10 cellular contexts compared by ENCODE assay signal in genomic region chr12:124730455-124730932, GRCh38.
DNase-seq lines count a peak whose midpoint lies in the region; ATAC-seq and TF ChIP-seq lines count a peak whose summit lies in the region.
"Had no signal": no experiment of that assay in that cellular context is flagged by ENCODE, and none has a peak within 500 bp of the region (broad histone marks: within the 10 kb centered on the region; RNA-seq: fewer than 3 reads in every experiment).

No MANE protein-coding gene starts in this region.

- H4K20me1 ChIP-seq in mammary epithelial cell (ENCODE audit: insufficient read depth, low read length): no peaks in the 10 kb centered on the region

- BruUV-seq in mammary epithelial cell (replicated peaks; lab: Mats Ljungman, UMichigan): no TSS peak

- H3K4me2 ChIP-seq in mammary epithelial cell (ENCODE audit: insufficient read depth, low read depth, low read length): no peak overlapping the region

- no peaks in the 10 kb centered on the region for H3K27me3 Mint-ChIP-seq in dendritic cell treated with granulocyte-macrophage colony-stimulating factor and Interleukin-4, amounts not matched to agents 40 ng/mL and 50 ng/mL, for 4 days
- H3K27me3 Mint-ChIP-seq: activated CD4-positive, alpha-beta T cell treated with anti-CD3 and anti-CD28 coated beads, Interleukin-2, amount 10 ng/mL, durations not matched to agents 7 days and 5 days had no signal

- no peak for DNase-seq in breast epithelium (ENCODE audit: low spot score in 2 of 2)
- DNase-seq in mammary epithelial cell: no peak
- DNase-seq in uterus: peak; percentile 60 to 64
- no peak for DNase-seq in NCI-H2107 (lab: John Stamatoyannopoulos, UW)
- no peak for DNase-seq in islet precursor cell
- DNase-seq: activated CD4-positive, alpha-beta T cell treated with anti-CD3 and anti-CD28 coated beads, Interleukin-2, amount 10 ng/mL, durations not matched to agents 7 days and 5 days had no signal

- H3K9ac ChIP-seq in mammary epithelial cell (ENCODE audit: insufficient read depth, low read length): no peak overlapping the region
- H3K9ac ChIP-seq in liver (ENCODE audit: low read depth in 1 of 2, low read length in 2 of 2): peak overlapping the region in 1 of 2 donors; percentile 16

- peaks cover 59% of the 10 kb centered on the region for H3K4me1 Mint-ChIP-seq in dendritic cell treated with granulocyte-macrophage colony-stimulating factor and Interleukin-4, amounts not matched to agents 40 ng/mL and 50 ng/mL, for 4 days (ENCODE audit: low read depth)

- intact Hi-C loops in breast epithelium (cut with DNase I; ENCODE audit: low total_unique reads): no loop called here
- intact Hi-C loops in mammary epithelial cell (cut with micrococcal nuclease): no loop called here
- intact Hi-C loops in dendritic cell treated with granulocyte-macrophage colony-stimulating factor and Interleukin-4, amounts not matched to agents 40 ng/mL and 50 ng/mL, for 4 days (cut with micrococcal nuclease): no loop called here
- intact Hi-C loops in uterus (cut with DNase I; ENCODE audit: low total_unique reads): no loop called here

- H3K36me3 ChIP-seq in breast epithelium (no peaks in the 10 kb centered on the region), mammary epithelial cell (ENCODE audit: insufficient read depth, low read length) (no peaks in the 10 kb centered on the region), liver (ENCODE audit: control insufficient read depth in 4 of 4, insufficient read depth in 3 of 4, low read depth in 1 of 4, low read length in 3 of 4) (no peaks in the 10 kb centered on the region), uterus (no peaks in the 10 kb centered on the region)

- TF ChIP-seq POLR2A in breast epithelium (IDR thresholded peaks at IDR 0.05) (no peak), uterus (IDR thresholded peaks at IDR 0.05) (no peak)

- peak overlapping the region; percentile 41 for H3K27ac Mint-ChIP-seq in dendritic cell treated with granulocyte-macrophage colony-stimulating factor and Interleukin-4, amounts not matched to agents 40 ng/mL and 50 ng/mL, for 4 days
- H3K27ac Mint-ChIP-seq: activated CD4-positive, alpha-beta T cell treated with anti-CD3 and anti-CD28 coated beads, Interleukin-2, amount 10 ng/mL, durations not matched to agents 7 days and 5 days; natural killer cell treated with Interleukin-12 subunit alpha and Interleukin-12 subunit beta and Interleukin-15 and Interleukin-18, amount 100 ng/mL, for 72 hours had no signal

- peaks cover 0 to 6% of the 10 kb centered on the region in 2 donors for H3K4me1 ChIP-seq in breast epithelium
- peaks cover 8% of the 10 kb centered on the region for H3K4me1 ChIP-seq in mammary epithelial cell (ENCODE audit: insufficient read depth, low read length)
- H3K4me1 ChIP-seq in liver (ENCODE audit: control insufficient read depth in 4 of 4, insufficient read depth in 4 of 4, low read length in 3 of 4): peaks cover 6 to 30% (median 21%) of the 10 kb centered on the region in 4 donors
- H3K4me1 ChIP-seq in uterus: no peaks in the 10 kb centered on the region

- CTCF ChIA-PET in mammary epithelial cell (lab: Charles Lee; ENCODE audit: low non-redundant PET): no interaction called here

- H3K9me3 Mint-ChIP-seq in dendritic cell treated with granulocyte-macrophage colony-stimulating factor and Interleukin-4, amounts not matched to agents 40 ng/mL and 50 ng/mL, for 4 days: no peaks in the 10 kb centered on the region
- H3K9me3 Mint-ChIP-seq: activated CD4-positive, alpha-beta T cell treated with anti-CD3 and anti-CD28 coated beads, Interleukin-2, amount 10 ng/mL, durations not matched to agents 7 days and 5 days; natural killer cell treated with Interleukin-12 subunit alpha and Interleukin-12 subunit beta and Interleukin-15 and Interleukin-18, amount 100 ng/mL, for 72 hours had no signal

- H3K27ac ChIP-seq in breast epithelium (peak overlapping the region; percentile 29 to 60), mammary epithelial cell (ENCODE audit: insufficient read depth, low read depth, low read length) (no peak overlapping the region), liver (ENCODE audit: low read depth in 1 of 2, low read length in 2 of 2) (peak overlapping the region; percentile 33 to 62), uterus (peak overlapping the region; percentile 52 to 70)

- peaks cover 7% of the 10 kb centered on the region for H3K36me3 Mint-ChIP-seq in dendritic cell treated with granulocyte-macrophage colony-stimulating factor and Interleukin-4, amounts not matched to agents 40 ng/mL and 50 ng/mL, for 4 days (ENCODE audit: low read depth)
- H3K36me3 Mint-ChIP-seq: natural killer cell treated with Interleukin-12 subunit alpha and Interleukin-12 subunit beta and Interleukin-15 and Interleukin-18, amount 100 ng/mL, for 72 hours had no signal

- TF ChIP-seq RAD21 in liver (IDR thresholded peaks at IDR 0.05): peak in 1 of 2 donors; percentile 49

- H3K79me2 ChIP-seq in mammary epithelial cell (ENCODE audit: insufficient read depth, low read length): no peaks in the 10 kb centered on the region

- WGBS in mammary epithelial cell (ENCODE audit: low coverage, missing lambda C conversion rate): 58% methylated on average over 3 of the region's 3 CpGs
- 29% methylated on average over 3 of the region's 3 CpGs for WGBS in liver

- ATAC-seq in GM18858 (IDR thresholded peaks at IDR 0.05; ENCODE audit: unreplicated experiment): no peak
- ATAC-seq: natural killer cell treated with Interleukin-12 subunit alpha and Interleukin-12 subunit beta and Interleukin-15 and Interleukin-18, amount 100 ng/mL, for 72 hours had no signal

- no peak for TF ChIP-seq CTCF in breast epithelium (IDR thresholded peaks at IDR 0.05)
- TF ChIP-seq CTCF in mammary epithelial cell (conservative IDR thresholded peaks at IDR 0.05 in 1 of 2, IDR thresholded peaks at IDR 0.05 in 1 of 2; ENCODE audit: extremely low read depth in 1 of 2, insufficient read depth in 1 of 2, low read depth in 1 of 2, low read length in 2 of 2): no peak
- TF ChIP-seq CTCF in liver (IDR thresholded peaks at IDR 0.05; ENCODE audit: low read depth, low read length, missing input control): no peak
- TF ChIP-seq CTCF in uterus (IDR thresholded peaks at IDR 0.05): no peak

- no peak overlapping the region for H3K4me3 Mint-ChIP-seq in dendritic cell treated with granulocyte-macrophage colony-stimulating factor and Interleukin-4, amounts not matched to agents 40 ng/mL and 50 ng/mL, for 4 days
- H3K4me3 Mint-ChIP-seq: activated CD4-positive, alpha-beta T cell treated with anti-CD3 and anti-CD28 coated beads, Interleukin-2, amount 10 ng/mL, durations not matched to agents 7 days and 5 days; natural killer cell treated with Interleukin-12 subunit alpha and Interleukin-12 subunit beta and Interleukin-15 and Interleukin-18, amount 100 ng/mL, for 72 hours had no signal

- no peaks in the 10 kb centered on the region for H3K27me3 ChIP-seq in breast epithelium
- H3K27me3 ChIP-seq in mammary epithelial cell (ENCODE audit: insufficient read depth, low read length): no peaks in the 10 kb centered on the region
- no peaks in the 10 kb centered on the region for H3K27me3 ChIP-seq in liver (ENCODE audit: control insufficient read depth in 4 of 4, insufficient read depth in 4 of 4, low read length in 3 of 4)
- no peaks in the 10 kb centered on the region for H3K27me3 ChIP-seq in uterus

- H3K9me3 ChIP-seq in breast epithelium (no peaks in the 10 kb centered on the region), mammary epithelial cell (replicated peaks; ENCODE audit: insufficient read depth, low read length) (peaks cover 2% of the 10 kb centered on the region), liver (ENCODE audit: control insufficient read depth in 4 of 4, low read length in 3 of 4) (no peaks in the 10 kb centered on the region), uterus (no peaks in the 10 kb centered on the region)

- dilution Hi-C loops in mammary epithelial cell (cut with HindIII; ENCODE audit: low sequenced_read_pairs): loop anchor here (5.0 to 10.0 kb wide), 6 partner anchors 48 to 636 kb away; no protein-coding TSS in a partner anchor

- H3K4me3 ChIP-seq in breast epithelium: no peak overlapping the region
- H3K4me3 ChIP-seq in mammary epithelial cell (replicated peaks in 1 of 3; ENCODE audit: insufficient read depth in 1 of 3, low read depth in 2 of 3, low read length in 3 of 3): no peak overlapping the region
- no peak overlapping the region for H3K4me3 ChIP-seq in liver (ENCODE audit: low read depth in 1 of 3, low read length in 3 of 3)
- H3K4me3 ChIP-seq in uterus: no peak overlapping the region

- H2AFZ ChIP-seq in mammary epithelial cell (ENCODE audit: low read depth, low read length): no peak overlapping the region

- in situ Hi-C loops in mammary epithelial cell (cut with MboI; ENCODE audit: low sequenced_read_pairs in 2 of 2): no loop called here

TF ChIP-seq in liver, 16 proteins besides CTCF, POLR2A, EP300 and RAD21 (continues in another document):
- TF ChIP-seq GABPA (IDR thresholded peaks at IDR 0.05 in 1 of 2, conservative IDR thresholded peaks at IDR 0.05 in 1 of 2) (no peak), HNF4A (conservative IDR thresholded peaks at IDR 0.05) (peak; percentile 11 to 22), JUND (IDR thresholded peaks at IDR 0.05) (no peak), EGR1 (IDR thresholded peaks at IDR 0.05; ENCODE audit: low read depth in 2 of 2) (no peak), YY1 (IDR thresholded peaks at IDR 0.05) (peak; percentile 26), SP1 (IDR thresholded peaks at IDR 0.05) (peak; percentile 42), RXRA (IDR thresholded peaks at IDR 0.05) (peak; percentile 57 to 65), NR2F2 (IDR thresholded peaks at IDR 0.05) (peak; percentile 95), HNF4G (IDR thresholded peaks at IDR 0.05) (no peak)
- TF ChIP-seq, protein P1, sequence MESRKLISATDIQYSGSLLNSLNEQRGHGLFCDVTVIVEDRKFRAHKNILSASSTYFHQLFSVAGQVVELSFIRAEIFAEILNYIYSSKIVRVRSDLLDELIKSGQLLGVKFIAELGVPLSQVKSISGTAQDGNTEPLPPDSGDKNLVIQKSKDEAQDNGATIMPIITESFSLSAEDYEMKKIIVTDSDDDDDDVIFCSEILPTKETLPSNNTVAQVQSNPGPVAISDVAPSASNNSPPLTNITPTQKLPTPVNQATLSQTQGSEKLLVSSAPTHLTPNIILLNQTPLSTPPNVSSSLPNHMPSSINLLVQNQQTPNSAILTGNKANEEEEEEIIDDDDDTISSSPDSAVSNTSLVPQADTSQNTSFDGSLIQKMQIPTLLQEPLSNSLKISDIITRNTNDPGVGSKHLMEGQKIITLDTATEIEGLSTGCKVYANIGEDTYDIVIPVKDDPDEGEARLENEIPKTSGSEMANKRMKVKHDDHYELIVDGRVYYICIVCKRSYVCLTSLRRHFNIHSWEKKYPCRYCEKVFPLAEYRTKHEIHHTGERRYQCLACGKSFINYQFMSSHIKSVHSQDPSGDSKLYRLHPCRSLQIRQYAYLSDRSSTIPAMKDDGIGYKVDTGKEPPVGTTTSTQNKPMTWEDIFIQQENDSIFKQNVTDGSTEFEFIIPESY (IDR thresholded peaks at IDR 0.05): no peak

Comparison
In these comparisons a context has a peak if more than half of its experiments do, and no peak if none do; other contexts are left out.
1. DNase-seq: peak in uterus (2 of 2); none in breast epithelium (0 of 2), mammary epithelial cell (single experiment), NCI-H2107 (single experiment) and islet precursor cell (single experiment).